8 cellular contexts compared by ENCODE assay signal in the genomic region with DNA sequence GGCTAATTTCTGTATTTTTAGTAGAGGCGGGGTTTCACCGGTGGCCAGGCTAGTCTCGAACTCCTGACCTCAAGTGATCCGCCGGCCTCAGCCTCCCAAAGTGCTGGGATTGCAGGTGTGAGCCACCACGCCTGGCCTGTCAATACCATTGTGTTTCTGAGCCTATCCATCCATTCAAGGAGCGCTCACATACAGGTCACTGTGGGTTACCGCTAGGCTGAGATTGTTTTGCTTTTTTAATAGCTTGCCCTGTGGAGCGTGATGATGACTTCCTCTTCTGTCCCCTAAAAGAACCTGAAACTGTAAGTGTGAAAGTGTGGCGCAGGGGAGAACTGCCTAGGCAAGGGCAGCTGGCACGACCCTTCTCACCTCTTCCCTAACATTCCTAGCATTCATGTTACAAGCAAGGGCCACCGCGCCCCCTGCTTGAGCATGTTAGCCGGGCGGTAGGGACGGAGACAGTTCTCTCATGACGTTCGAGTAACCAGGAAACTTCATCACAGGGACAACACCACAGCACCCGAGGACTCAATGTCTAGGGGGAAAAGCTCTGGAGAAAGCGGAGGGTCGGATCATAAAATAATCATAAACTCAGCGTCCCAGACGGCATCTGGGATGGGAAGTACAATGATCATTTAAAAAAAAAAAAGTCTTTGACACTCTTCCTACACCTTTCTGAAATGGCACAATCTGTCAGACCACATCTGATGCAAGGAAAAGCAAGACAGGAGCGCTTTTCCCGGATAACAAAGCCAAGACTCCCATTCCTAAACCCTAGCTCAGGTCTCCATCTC. TPM values are rescaled to one million over a fixed set of nuclear protein-coding genes. Genes with fewer than 3 reads are reported as not detected.
DNase-seq lines count a peak whose midpoint lies in the region; ATAC-seq, FAIRE-seq and TF ChIP-seq lines count a peak whose summit lies in the region.

No MANE protein-coding gene starts in this region.

- H3K27ac ChIP-seq in HepG2 (ENCODE audit: extremely low read length, insufficient read depth, low read length) (no peak overlapping the region), transverse colon (no peak overlapping the region)

- TF ChIP-seq POLR2A in HepG2 (IDR thresholded peaks at IDR 0.05; ENCODE audit: insufficient read depth in 1 of 2, low read depth in 2 of 2, low read length in 2 of 2) (no peak), transverse colon (IDR thresholded peaks at IDR 0.05) (no peak)

- CTCF ChIA-PET in HepG2 (lab: Yijun Ruan, JAX; ENCODE audit: low intra/inter-chr PET ratio, low total read pairs), result no interaction called here

- WGBS in HepG2 (ENCODE audit: low lambda C conversion rate), result 47% methylated on average over 23 of the region's 25 CpGs
- 35 to 37% methylated on average over 14 to 25 of the region's 25 CpGs for WGBS in transverse colon (ENCODE audit: low coverage in 1 of 2), 2 donors

- intact Hi-C loops in HepG2 (cut with micrococcal nuclease; ENCODE audit: unreplicated experiment) (no loop called here), transverse colon (cut with DNase I; ENCODE audit: low total_unique reads) (no loop called here)

- H3K4me3 ChIP-seq in GM12865 (ENCODE audit: low read depth, low read length) (peak overlapping the region; percentile 81), adipocyte (ENCODE audit: low read length) (peak overlapping the region; percentile 74), HepG2 (replicated peaks in 1 of 3; ENCODE audit: insufficient read depth in 1 of 3, low read depth in 2 of 3, low read length in 3 of 3) (peak overlapping the region in 2 of 3 experiments; percentile 36 to 59; a peak in 3 of 6 replicates), transverse colon (peak overlapping the region in 3 of 4 donors; percentile 58 to 74 (median 61))

- H3K4me1 ChIP-seq in adipocyte (ENCODE audit: control insufficient read depth, insufficient read depth, low read length), result no peaks in the 10 kb centered on the region
- H3K4me1 ChIP-seq in HepG2 (ENCODE audit: insufficient read depth, low read length), result peaks cover 10% of the 10 kb centered on the region
- peaks cover 0 to 14% (median 12%) of the 10 kb centered on the region in 4 donors for H3K4me1 ChIP-seq in transverse colon

- no peak overlapping the region for H2AFZ ChIP-seq in HepG2 (ENCODE audit: low read length)

- TF ChIP-seq RAD21 in HepG2 (CRISPR knock-in tag; IDR thresholded peaks at IDR 0.05), result no peak

- DNase-seq in GM12865 (ENCODE audit: low read depth) (peak; percentile 95), adipocyte (ENCODE audit: low read depth) (peak; percentile 15), HepG2 (ENCODE audit: low spot score) (no peak), transverse colon (no peak), G401 (ENCODE audit: low spot score) (no peak), nucleus accumbens (lab: John Stamatoyannopoulos, UW) (no peak)

- no peaks in the 10 kb centered on the region for H3K79me2 ChIP-seq in HepG2 (ENCODE audit: insufficient read depth, low read length)

- no peak for TF ChIP-seq CTCF in GM12865 (IDR thresholded peaks at IDR 0.05; ENCODE audit: insufficient read depth, low read depth, low read length, missing control alignments)
- TF ChIP-seq CTCF in HepG2 (CRISPR knock-in tag; IDR thresholded peaks at IDR 0.05), result peak; percentile 24; the same call in 1 of the 2 replicates
- no peak for TF ChIP-seq CTCF in transverse colon (IDR thresholded peaks at IDR 0.05)

- in situ Hi-C loops in HepG2 (cut with HindIII; ENCODE audit: extremely low pct_ligation_motif_present, low pct_unique_long_range_greater_than_20kb), result no loop called here
- in situ Hi-C loops in transverse colon (cut with MboI; ENCODE audit: low pct_ligation_motif_present in 1 of 4, low pct_unique_long_range_greater_than_20kb in 1 of 4, low sequenced_read_pairs in 3 of 4), result no loop called here
- in situ Hi-C loops in G401 (cut with HindIII; ENCODE audit: low sequenced_read_pairs), result no loop called here

- no peaks in the 10 kb centered on the region for H4K20me1 ChIP-seq in HepG2 (ENCODE audit: insufficient read depth, low read length)

- H3K27me3 ChIP-seq in adipocyte (replicated peaks; ENCODE audit: control insufficient read depth, insufficient read depth, low read length) (peaks cover 37% of the 10 kb centered on the region), HepG2 (ENCODE audit: control insufficient read depth in 1 of 2, insufficient read depth in 2 of 2, low read length in 2 of 2) (peaks cover 2 to 15% of the 10 kb centered on the region in 2 experiments; a peak in 3 of 5 replicates), transverse colon (peaks cover 28% of the 10 kb centered on the region)

- H3K9ac ChIP-seq in adipocyte (ENCODE audit: low read length), result no peak overlapping the region
- no peak overlapping the region for H3K9ac ChIP-seq in HepG2 (ENCODE audit: insufficient read depth, low read depth, low read length)

- FAIRE-seq in HepG2 (lab: Jason Lieb, UNC), result no peak

- H3K36me3 ChIP-seq in adipocyte (ENCODE audit: control insufficient read depth, insufficient read depth, low read length, severe bottlenecking), result no peaks in the 10 kb centered on the region
- H3K36me3 ChIP-seq in HepG2 (replicated peaks in 1 of 2; ENCODE audit: control insufficient read depth in 1 of 2, insufficient read depth in 2 of 2, low read length in 2 of 2), result no peaks in the 10 kb centered on the region
- H3K36me3 ChIP-seq in transverse colon, result no peaks in the 10 kb centered on the region

- peak overlapping the region; percentile 76 for H3K4me2 ChIP-seq in HepG2 (ENCODE audit: low read depth, low read length)

- POLR2A ChIA-PET in HepG2 (lab: Yijun Ruan, JAX), result no interaction called here

- H3K9me3 ChIP-seq in adipocyte (ENCODE audit: control insufficient read depth, low read length) (no peaks in the 10 kb centered on the region), HepG2 (ENCODE audit: low read length) (no peaks in the 10 kb centered on the region), transverse colon (no peaks in the 10 kb centered on the region)

- ATAC-seq in GM19452 (IDR thresholded peaks at IDR 0.05; ENCODE audit: unreplicated experiment) (peak; percentile 65), HG03442 (IDR thresholded peaks at IDR 0.05; ENCODE audit: unreplicated experiment) (peak; percentile 61), HepG2 (peak; percentile 29; the same call in 1 of the 3 replicates)

- BruUV-seq in HepG2 (replicated peaks; lab: Mats Ljungman, UMichigan), result no TSS peak

- no peak for TF ChIP-seq EP300 in HepG2 (IDR thresholded peaks at IDR 0.05; ENCODE audit: low read depth in 2 of 2, low read length in 2 of 2)
- TF ChIP-seq EP300 in HepG2 (CRISPR knock-in tag; IDR thresholded peaks at IDR 0.05; ENCODE audit: borderline replicate concordance), result no peak
- TF ChIP-seq EP300 in transverse colon (IDR thresholded peaks at IDR 0.05; ENCODE audit: low read depth), result no peak

TF ChIP-seq in HepG2, 621 proteins besides CTCF, POLR2A, EP300 and RAD21 (continues in another document):
- TF ChIP-seq PHF5A (CRISPR knock-in tag; IDR thresholded peaks at IDR 0.05; ENCODE audit: low read depth, unreplicated experiment), result no peak
- TF ChIP-seq TOE1 (CRISPR knock-in tag; IDR thresholded peaks at IDR 0.05), result no peak
- no peak for TF ChIP-seq ZNF605 (CRISPR knock-in tag; IDR thresholded peaks at IDR 0.05)
- TF ChIP-seq, protein P1, sequence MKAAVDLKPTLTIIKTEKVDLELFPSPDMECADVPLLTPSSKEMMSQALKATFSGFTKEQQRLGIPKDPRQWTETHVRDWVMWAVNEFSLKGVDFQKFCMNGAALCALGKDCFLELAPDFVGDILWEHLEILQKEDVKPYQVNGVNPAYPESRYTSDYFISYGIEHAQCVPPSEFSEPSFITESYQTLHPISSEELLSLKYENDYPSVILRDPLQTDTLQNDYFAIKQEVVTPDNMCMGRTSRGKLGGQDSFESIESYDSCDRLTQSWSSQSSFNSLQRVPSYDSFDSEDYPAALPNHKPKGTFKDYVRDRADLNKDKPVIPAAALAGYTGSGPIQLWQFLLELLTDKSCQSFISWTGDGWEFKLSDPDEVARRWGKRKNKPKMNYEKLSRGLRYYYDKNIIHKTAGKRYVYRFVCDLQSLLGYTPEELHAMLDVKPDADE (CRISPR knock-in tag; IDR thresholded peaks at IDR 0.05), result no peak
- no peak for TF ChIP-seq ZSCAN29 (CRISPR knock-in tag; conservative IDR thresholded peaks at IDR 0.05)
- TF ChIP-seq ATF7 (IDR thresholded peaks at IDR 0.05), result no peak
- no peak for TF ChIP-seq ATF7 (CRISPR knock-in tag; IDR thresholded peaks at IDR 0.05)

RNA-seq across cellular contexts. Expression of a gene that starts 0.8 kb away (rescaled TPM):
- total RNA-seq in HepG2 (2016; rRNA removed; fragmentation: Illumina TruSeq; extraction: Trizol) (0.07 TPM in 1 of 2 replicates, not detected in the other), transverse colon (1 to 10 TPM in 1 of 4 donors, not detected in 3; 1.1 TPM)
- total RNA-seq in HepG2 (2016; cell fraction: cytosol; rRNA removed; fragmentation: Illumina TruSeq; extraction: Trizol; ENCODE audit: low read depth), result not detected in 2 replicates
- 0.04 TPM in 1 of 2 replicates, not detected in the other for total RNA-seq in HepG2 (2016; cell fraction: insoluble cytoplasmic fraction; rRNA removed; fragmentation: Illumina TruSeq; extraction: Trizol)
- total RNA-seq in HepG2 (2016; cell fraction: membrane; rRNA removed; fragmentation: Illumina TruSeq; extraction: Trizol), result not detected in 2 replicates
- 0.09 TPM in 1 of 2 replicates, not detected in the other for total RNA-seq in HepG2 (2016; cell fraction: nucleus; rRNA removed; fragmentation: Illumina TruSeq; extraction: Trizol)
- 0.04 TPM in 2 replicates for polyA plus RNA-seq in HepG2 (2011; rRNA removed)
- polyA plus RNA-seq in HepG2 (2011; cell fraction: cytosol; rRNA removed), result 0.03 TPM in 1 of 2 replicates, not detected in the other
- polyA plus RNA-seq in HepG2 (2011; cell fraction: nucleus; rRNA removed), result not detected in 2 replicates
- polyA plus RNA-seq in HepG2 (2012), result 0.12 and 0.23 TPM in 2 replicates
- polyA plus RNA-seq in HepG2 (2016; cell fraction: cytosol; fragmentation: Illumina TruSeq; extraction: Trizol; ENCODE audit: low read depth), result not detected in 2 replicates
- polyA plus RNA-seq in HepG2 (2016; cell fraction: insoluble cytoplasmic fraction; fragmentation: Illumina TruSeq; extraction: Trizol; ENCODE audit: low read depth), result 0.12 and 0.13 TPM in 2 replicates
- 0.08 TPM in 1 of 2 replicates, not detected in the other for polyA plus RNA-seq in HepG2 (2016; cell fraction: membrane; fragmentation: Illumina TruSeq; extraction: Trizol; ENCODE audit: low read depth)
- 0.44 TPM in 1 of 2 replicates, not detected in the other for polyA plus RNA-seq in HepG2 (2016; cell fraction: nucleus; fragmentation: Illumina TruSeq; extraction: Trizol; ENCODE audit: insufficient read depth, low read depth)
- not detected in 2 replicates for polyA minus RNA-seq in HepG2 (2011; rRNA and poly(A)+ RNA removed; ENCODE audit: low replicate concordance)
- polyA minus RNA-seq in HepG2 (2011; cell fraction: cytosol; rRNA and poly(A)+ RNA removed), result not detected in 2 replicates
- polyA minus RNA-seq in HepG2 (2011; cell fraction: nucleus; rRNA and poly(A)+ RNA removed), result not detected in 2 replicates
- not detected in 2 replicates for total RNA-seq in G401 (2014; rRNA removed; shearing (Covaris generic))

Comparison
In these comparisons a context has a peak if more than half of its experiments do, and no peak if none do; other contexts are left out.
1. DNase-seq: peak in GM12865 (single experiment) and adipocyte (single experiment); none in HepG2 (single experiment), transverse colon (single experiment), G401 (single experiment) and nucleus accumbens (0 of 56).
2. Peak in every context shown above with its lines, with median percentiles within 50 percentile points of each other: H3K4me3 ChIP-seq and ATAC-seq.